Comparison of ENCODE assay signal across 2 cellular contexts in the genomic region with DNA sequence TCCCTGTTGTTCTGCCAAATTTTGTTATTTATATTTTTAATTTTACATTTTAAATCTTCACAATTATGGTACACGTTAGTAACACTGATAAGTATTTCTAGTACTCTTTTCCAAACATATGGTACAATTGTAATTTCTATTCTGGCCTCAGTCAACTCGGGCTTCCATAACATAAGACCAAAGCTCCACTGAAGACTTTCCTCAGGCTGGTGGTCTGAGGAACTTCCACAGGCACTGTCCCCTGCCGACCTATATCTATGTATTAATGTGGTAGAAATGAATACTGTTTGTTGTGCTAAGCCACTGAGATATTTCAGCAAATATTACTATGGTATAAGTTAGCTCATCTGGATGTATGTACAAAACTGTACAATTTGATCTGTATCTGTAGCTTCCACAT.
TF ChIP-seq lines count a peak whose summit lies in the region.

No MANE protein-coding gene starts in this region.

TF ChIP-seq in HCT116, 20 proteins besides CTCF, POLR2A, EP300 and RAD21 (continued from another document):
- TF ChIP-seq, protein P1, sequence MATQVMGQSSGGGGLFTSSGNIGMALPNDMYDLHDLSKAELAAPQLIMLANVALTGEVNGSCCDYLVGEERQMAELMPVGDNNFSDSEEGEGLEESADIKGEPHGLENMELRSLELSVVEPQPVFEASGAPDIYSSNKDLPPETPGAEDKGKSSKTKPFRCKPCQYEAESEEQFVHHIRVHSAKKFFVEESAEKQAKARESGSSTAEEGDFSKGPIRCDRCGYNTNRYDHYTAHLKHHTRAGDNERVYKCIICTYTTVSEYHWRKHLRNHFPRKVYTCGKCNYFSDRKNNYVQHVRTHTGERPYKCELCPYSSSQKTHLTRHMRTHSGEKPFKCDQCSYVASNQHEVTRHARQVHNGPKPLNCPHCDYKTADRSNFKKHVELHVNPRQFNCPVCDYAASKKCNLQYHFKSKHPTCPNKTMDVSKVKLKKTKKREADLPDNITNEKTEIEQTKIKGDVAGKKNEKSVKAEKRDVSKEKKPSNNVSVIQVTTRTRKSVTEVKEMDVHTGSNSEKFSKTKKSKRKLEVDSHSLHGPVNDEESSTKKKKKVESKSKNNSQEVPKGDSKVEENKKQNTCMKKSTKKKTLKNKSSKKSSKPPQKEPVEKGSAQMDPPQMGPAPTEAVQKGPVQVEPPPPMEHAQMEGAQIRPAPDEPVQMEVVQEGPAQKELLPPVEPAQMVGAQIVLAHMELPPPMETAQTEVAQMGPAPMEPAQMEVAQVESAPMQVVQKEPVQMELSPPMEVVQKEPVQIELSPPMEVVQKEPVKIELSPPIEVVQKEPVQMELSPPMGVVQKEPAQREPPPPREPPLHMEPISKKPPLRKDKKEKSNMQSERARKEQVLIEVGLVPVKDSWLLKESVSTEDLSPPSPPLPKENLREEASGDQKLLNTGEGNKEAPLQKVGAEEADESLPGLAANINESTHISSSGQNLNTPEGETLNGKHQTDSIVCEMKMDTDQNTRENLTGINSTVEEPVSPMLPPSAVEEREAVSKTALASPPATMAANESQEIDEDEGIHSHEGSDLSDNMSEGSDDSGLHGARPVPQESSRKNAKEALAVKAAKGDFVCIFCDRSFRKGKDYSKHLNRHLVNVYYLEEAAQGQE (IDR thresholded peaks at IDR 0.05; ENCODE audit: low read depth), result no peak
- TF ChIP-seq, protein P2, sequence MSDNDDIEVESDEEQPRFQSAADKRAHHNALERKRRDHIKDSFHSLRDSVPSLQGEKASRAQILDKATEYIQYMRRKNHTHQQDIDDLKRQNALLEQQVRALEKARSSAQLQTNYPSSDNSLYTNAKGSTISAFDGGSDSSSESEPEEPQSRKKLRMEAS (IDR thresholded peaks at IDR 0.05), result no peak
- TF ChIP-seq ZNF274 (IDR thresholded peaks at IDR 0.05; ENCODE audit: low read depth, low read length) (no peak), ZFX (IDR thresholded peaks at IDR 0.05) (no peak), EGR1 (IDR thresholded peaks at IDR 0.05; ENCODE audit: low read depth) (no peak), CEBPB (IDR thresholded peaks at IDR 0.05; ENCODE audit: low read depth) (no peak), SIN3A (IDR thresholded peaks at IDR 0.05; ENCODE audit: low read depth) (no peak), EZH2phosphoT487 (IDR thresholded peaks at IDR 0.05; ENCODE audit: borderline replicate concordance) (no peak), TCF7L2 (IDR thresholded peaks at IDR 0.05; ENCODE audit: borderline replicate concordance, extremely low read depth, insufficient read depth, insufficient read length) (no peak), SP1 (IDR thresholded peaks at IDR 0.05; ENCODE audit: low read depth) (no peak)
- TF ChIP-seq, protein P3, sequence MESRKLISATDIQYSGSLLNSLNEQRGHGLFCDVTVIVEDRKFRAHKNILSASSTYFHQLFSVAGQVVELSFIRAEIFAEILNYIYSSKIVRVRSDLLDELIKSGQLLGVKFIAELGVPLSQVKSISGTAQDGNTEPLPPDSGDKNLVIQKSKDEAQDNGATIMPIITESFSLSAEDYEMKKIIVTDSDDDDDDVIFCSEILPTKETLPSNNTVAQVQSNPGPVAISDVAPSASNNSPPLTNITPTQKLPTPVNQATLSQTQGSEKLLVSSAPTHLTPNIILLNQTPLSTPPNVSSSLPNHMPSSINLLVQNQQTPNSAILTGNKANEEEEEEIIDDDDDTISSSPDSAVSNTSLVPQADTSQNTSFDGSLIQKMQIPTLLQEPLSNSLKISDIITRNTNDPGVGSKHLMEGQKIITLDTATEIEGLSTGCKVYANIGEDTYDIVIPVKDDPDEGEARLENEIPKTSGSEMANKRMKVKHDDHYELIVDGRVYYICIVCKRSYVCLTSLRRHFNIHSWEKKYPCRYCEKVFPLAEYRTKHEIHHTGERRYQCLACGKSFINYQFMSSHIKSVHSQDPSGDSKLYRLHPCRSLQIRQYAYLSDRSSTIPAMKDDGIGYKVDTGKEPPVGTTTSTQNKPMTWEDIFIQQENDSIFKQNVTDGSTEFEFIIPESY (IDR thresholded peaks at IDR 0.05; ENCODE audit: extremely low read depth, insufficient replicate concordance, low read length), result no peak
TF ChIP-seq in HCT116: peak in this region for 0.

TF ChIP-seq in K562, 482 proteins besides CTCF, POLR2A, EP300 and RAD21 (continued from another document):
- TF ChIP-seq CLOCK (CRISPR knock-in tag; IDR thresholded peaks at IDR 0.05; ENCODE audit: borderline replicate concordance), result no peak
- no peak for TF ChIP-seq SOX6 (IDR thresholded peaks at IDR 0.05)
- TF ChIP-seq, protein P4, sequence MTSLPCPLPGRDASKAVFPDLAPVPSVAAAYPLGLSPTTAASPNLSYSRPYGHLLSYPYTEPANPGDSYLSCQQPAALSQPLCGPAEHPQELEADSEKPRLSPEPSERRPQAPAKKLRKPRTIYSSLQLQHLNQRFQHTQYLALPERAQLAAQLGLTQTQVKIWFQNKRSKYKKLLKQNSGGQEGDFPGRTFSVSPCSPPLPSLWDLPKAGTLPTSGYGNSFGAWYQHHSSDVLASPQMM (CRISPR knock-in tag; IDR thresholded peaks at IDR 0.05), result no peak
- TF ChIP-seq NFATC3 (IDR thresholded peaks at IDR 0.05), result no peak
- no peak for TF ChIP-seq ADNP (tag; IDR thresholded peaks at IDR 0.05)
